Comparison of ENCODE assay signal across 22 cellular contexts in genomic region chr3:32843504-32844321, GRCh38. TPM values are rescaled to one million over a fixed set of nuclear protein-coding genes. Genes with fewer than 3 reads are reported as not detected.
A peak's percentile ranks its signal among the peaks of the same experiment; 100 is the strongest.
DNase-seq lines count a peak whose midpoint lies in the region; FAIRE-seq and TF ChIP-seq lines count a peak whose summit lies in the region.
"Had no signal": no experiment of that assay in that cellular context is flagged by ENCODE, and none has a peak within 500 bp of the region (broad histone marks: within the 10 kb centered on the region; RNA-seq: fewer than 3 reads in every experiment).

No MANE protein-coding gene starts in this region.

- BruUV-seq in Caco-2 (replicated peaks; lab: Mats Ljungman, UMichigan) = no TSS peak

- DNase-seq in Caco-2 (no peak), astrocyte (ENCODE audit: low read depth) (no peak), islet precursor cell (peak; percentile 82), erythroblast (lab: John Stamatoyannopoulos, UW) (no peak), activated T-cell treated with anti-CD3 and anti-CD28 coated beads for 4 hours (no peak), GM19240 (ENCODE audit: insufficient read length, low spot score) (no peak)
- no peak for DNase-seq in T-helper 2 cell treated with Interferon-gamma antibody and Interleukin-4, amounts not matched to agents 5 μg/mL and 100 μg/mL, for 36 hours (ENCODE audit: low spot score)
- DNase-seq: activated CD4-positive, alpha-beta memory T cell treated with anti-CD3 and anti-CD28 coated beads, Interleukin-2, amount 10 ng/mL, durations not matched to agents 7 days and 5 days; CD4-positive, CD25-positive, alpha-beta regulatory T cell; hippocampal formation; NCI-H2029 treated with DMSO at 0.1 percent for 48 hours; NCI-H748 treated with DMSO at 0.1 percent for 48 hours; RPMI8226 had no signal

- no peaks in the 10 kb centered on the region for H3K9me3 ChIP-seq in Caco-2
- H3K9me3 ChIP-seq in HUES6 (ENCODE audit: control insufficient read depth, insufficient read depth, low read depth, low read length) = no peaks in the 10 kb centered on the region
- no peaks in the 10 kb centered on the region for H3K9me3 ChIP-seq in astrocyte (ENCODE audit: insufficient read depth, low read depth, low read length)
- H3K9me3 ChIP-seq: neutrophil, right atrium auricular region, vagina had no signal

- H3K4me2 ChIP-seq in astrocyte (ENCODE audit: low read length) = no peak overlapping the region

- H3K9ac ChIP-seq in HUES6 (ENCODE audit: low read length) (peak overlapping the region; percentile 51), astrocyte (ENCODE audit: low read length) (no peak overlapping the region)

- CTCF ChIA-PET in Caco-2 (lab: Charles Lee) = no interaction called here

- no peaks in the 10 kb centered on the region for H3K27me3 Mint-ChIP-seq in Caco-2 (ENCODE audit: insufficient read depth, unreplicated experiment)
- no peaks in the 10 kb centered on the region for H3K27me3 Mint-ChIP-seq in astrocyte (ENCODE audit: low read depth, unreplicated experiment)
- H3K27me3 Mint-ChIP-seq in T-helper 2 cell treated with Interferon-gamma antibody and Interleukin-4, amounts not matched to agents 5 μg/mL and 100 μg/mL, for 36 hours (ENCODE audit: low read depth) = peaks cover 23% of the 10 kb centered on the region

- H3K36me3 ChIP-seq in Caco-2 (ENCODE audit: control insufficient read depth, insufficient read depth, low read length) = no peaks in the 10 kb centered on the region
- H3K36me3 ChIP-seq in HUES6 (ENCODE audit: control insufficient read depth, insufficient read depth, low read length) = 0 out of 2 replicates have a peak, but pooled peaks cover 2% of the 10 kb centered on the region
- H3K36me3 ChIP-seq in astrocyte (ENCODE audit: insufficient read depth, low read length) = no peaks in the 10 kb centered on the region
- H3K36me3 ChIP-seq: neutrophil, right atrium auricular region, vagina had no signal

- H3K4me1 Mint-ChIP-seq in Caco-2 (ENCODE audit: low read depth, unreplicated experiment) (peaks cover 54% of the 10 kb centered on the region), astrocyte (ENCODE audit: low read depth, unreplicated experiment) (peaks cover 59% of the 10 kb centered on the region)
- H3K4me1 Mint-ChIP-seq in T-helper 2 cell treated with Interferon-gamma antibody and Interleukin-4, amounts not matched to agents 5 μg/mL and 100 μg/mL, for 36 hours (ENCODE audit: low read depth) = peaks cover 15% of the 10 kb centered on the region

- POLR2A ChIA-PET in Caco-2 (lab: Charles Lee) = interaction anchor here (0.6 to 0.7 kb wide), 2 partner anchors 13 to 14 kb away, joined by 3 read pairs; no protein-coding TSS in a partner anchor

- intact Hi-C loops in Caco-2 (cut with micrococcal nuclease; ENCODE audit: unreplicated experiment) = loop anchor here (10.0 kb wide), 1 partner anchor 91 kb away; no protein-coding TSS in a partner anchor

- H3K27ac ChIP-seq in HUES6 (ENCODE audit: low read depth, low read length) (peak overlapping the region; percentile 72), astrocyte (ENCODE audit: low read depth, low read length) (no peak overlapping the region)
- H3K27ac ChIP-seq: neutrophil, right atrium auricular region, vagina had no signal

- H3K27me3 ChIP-seq in Caco-2 (replicated peaks; ENCODE audit: control insufficient read depth, insufficient read depth, low read length) (no peaks in the 10 kb centered on the region), HUES6 (ENCODE audit: control insufficient read depth, insufficient read depth, low read length) (no peaks in the 10 kb centered on the region), astrocyte (ENCODE audit: insufficient read depth, low read length) (no peaks in the 10 kb centered on the region)
- H3K27me3 ChIP-seq: neutrophil, right atrium auricular region, vagina had no signal

- H3K79me2 ChIP-seq in astrocyte (ENCODE audit: insufficient read depth, low read length) = no peaks in the 10 kb centered on the region

- no peak overlapping the region for H3K4me3 ChIP-seq in Caco-2 (ENCODE audit: low read depth, low read length)
- H3K4me3 ChIP-seq in HUES6 (ENCODE audit: low read depth, low read length) = peak overlapping the region; percentile 46
- no peak overlapping the region for H3K4me3 ChIP-seq in astrocyte (ENCODE audit: insufficient read depth, low read depth, low read length)
- H3K4me3 ChIP-seq: lung, right atrium auricular region, vagina had no signal

- no peak for FAIRE-seq in astrocyte (lab: Jason Lieb, UNC)

- TF ChIP-seq POLR2A in erythroblast (IDR thresholded peaks at IDR 0.05; ENCODE audit: low read length) = no peak

- H3K36me3 Mint-ChIP-seq in Caco-2 (ENCODE audit: insufficient read depth, unreplicated experiment) (peaks cover 38% of the 10 kb centered on the region), astrocyte (ENCODE audit: low read depth, unreplicated experiment) (no peaks in the 10 kb centered on the region)
- no peaks in the 10 kb centered on the region for H3K36me3 Mint-ChIP-seq in T-helper 2 cell treated with Interferon-gamma antibody and Interleukin-4, amounts not matched to agents 5 μg/mL and 100 μg/mL, for 36 hours (ENCODE audit: low read depth)
- H3K36me3 Mint-ChIP-seq: CD4-positive, CD25-positive, alpha-beta regulatory T cell had no signal

- H3K9me3 Mint-ChIP-seq in Caco-2 (ENCODE audit: unreplicated experiment) (no peaks in the 10 kb centered on the region), astrocyte (ENCODE audit: unreplicated experiment) (no peaks in the 10 kb centered on the region)
- no peaks in the 10 kb centered on the region for H3K9me3 Mint-ChIP-seq in T-helper 2 cell treated with Interferon-gamma antibody and Interleukin-4, amounts not matched to agents 5 μg/mL and 100 μg/mL, for 36 hours
- H3K9me3 Mint-ChIP-seq: activated CD4-positive, alpha-beta memory T cell treated with anti-CD3 and anti-CD28 coated beads, Interleukin-2, amount 10 ng/mL, durations not matched to agents 7 days and 5 days; activated T-helper 1 cell treated with anti-CD3 and anti-CD28 coated beads, Interleukin-12 subunit alpha, Interleukin-12 subunit beta, Interleukin-2, Interleukin-4 antibody, amounts not matched to agents 30 ng/mL and 10 ng/mL and 1 ng/mL, durations not matched to agents 14 hours and 24 hours and 36 hours had no signal

- H3K27ac Mint-ChIP-seq in Caco-2 (ENCODE audit: unreplicated experiment) (peak overlapping the region; percentile 39), astrocyte (ENCODE audit: unreplicated experiment) (peak overlapping the region; percentile 72)
- H3K27ac Mint-ChIP-seq in T-helper 2 cell treated with Interferon-gamma antibody and Interleukin-4, amounts not matched to agents 5 μg/mL and 100 μg/mL, for 36 hours = no peak overlapping the region
- H3K27ac Mint-ChIP-seq: activated CD4-positive, alpha-beta memory T cell treated with anti-CD3 and anti-CD28 coated beads, Interleukin-2, amount 10 ng/mL, durations not matched to agents 7 days and 5 days; activated T-helper 1 cell treated with anti-CD3 and anti-CD28 coated beads, Interleukin-12 subunit alpha, Interleukin-12 subunit beta, Interleukin-2, Interleukin-4 antibody, amounts not matched to agents 30 ng/mL and 10 ng/mL and 1 ng/mL, durations not matched to agents 14 hours and 24 hours and 36 hours had no signal

- H2AFZ ChIP-seq in astrocyte (ENCODE audit: low read depth, low read length) = no peak overlapping the region

- H3K4me1 ChIP-seq in Caco-2 = peaks cover 82% of the 10 kb centered on the region
- H3K4me1 ChIP-seq in HUES6 (ENCODE audit: control insufficient read depth, insufficient read depth, low read length) = peaks cover 80% of the 10 kb centered on the region
- no peaks in the 10 kb centered on the region for H3K4me1 ChIP-seq in astrocyte (ENCODE audit: insufficient read depth, low read length)
- H3K4me1 ChIP-seq: vagina had no signal

- TF ChIP-seq CTCF in Caco-2 (IDR thresholded peaks at IDR 0.05; ENCODE audit: insufficient read depth in 1 of 2, low read depth in 1 of 2, low read length in 1 of 2, severe bottlenecking in 1 of 2, unreplicated experiment in 1 of 2) (no peak), astrocyte (IDR thresholded peaks at IDR 0.05; ENCODE audit: insufficient read depth, low read depth, low read length) (no peak)

- H3K4me3 Mint-ChIP-seq in Caco-2 (ENCODE audit: unreplicated experiment) (no peak overlapping the region), astrocyte (ENCODE audit: unreplicated experiment) (no peak overlapping the region)
- no peak overlapping the region for H3K4me3 Mint-ChIP-seq in T-helper 2 cell treated with Interferon-gamma antibody and Interleukin-4, amounts not matched to agents 5 μg/mL and 100 μg/mL, for 36 hours
- H3K4me3 Mint-ChIP-seq: activated CD4-positive, alpha-beta memory T cell treated with anti-CD3 and anti-CD28 coated beads, Interleukin-2, amount 10 ng/mL, durations not matched to agents 7 days and 5 days; activated T-helper 1 cell treated with anti-CD3 and anti-CD28 coated beads, Interleukin-12 subunit alpha, Interleukin-12 subunit beta, Interleukin-2, Interleukin-4 antibody, amounts not matched to agents 30 ng/mL and 10 ng/mL and 1 ng/mL, durations not matched to agents 14 hours and 24 hours and 36 hours; CD4-positive, CD25-positive, alpha-beta regulatory T cell had no signal

- no peaks in the 10 kb centered on the region for H4K20me1 ChIP-seq in astrocyte (ENCODE audit: insufficient read depth, low read length)

RNA-seq across cellular contexts. Expression of gene TRIM71, which starts 25.9 kb away (rescaled TPM):
- total RNA-seq in Caco-2 (2022) = 67.5 and 68.4 TPM in 2 replicates
- 10.9 and 17.2 TPM in 2 replicates for total RNA-seq in astrocyte
- total RNA-seq: activated CD4-positive, alpha-beta memory T cell treated with anti-CD3 and anti-CD28 coated beads, Interleukin-2, amount 10 ng/mL, durations not matched to agents 7 days and 5 days; cardiac septum; Daoy; M059J; right atrium auricular region; vagina had no signal
